ENCODE assay signal across 19 cellular contexts in the genomic region with DNA sequence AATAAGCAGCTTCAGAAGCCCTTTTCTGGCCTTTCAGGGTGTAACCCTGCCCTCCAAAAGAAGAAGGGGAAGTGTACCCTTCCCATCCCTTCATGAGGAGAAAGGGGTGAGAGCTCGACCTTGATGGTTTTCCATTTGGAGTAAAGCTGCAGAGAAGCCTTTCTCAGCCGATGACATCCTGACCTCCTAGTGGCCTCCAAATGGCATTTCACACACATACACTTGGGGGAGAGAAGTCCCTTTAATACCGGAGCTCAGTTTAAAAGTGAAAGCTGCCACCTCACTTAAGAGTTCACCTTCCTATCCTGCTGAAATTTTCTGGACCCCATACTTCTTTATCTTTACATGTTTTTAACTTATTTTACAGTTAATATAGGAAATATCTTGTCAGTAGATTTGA.
A peak's percentile ranks its signal among the peaks of the same experiment; 100 is the strongest.
DNase-seq lines count a peak whose midpoint lies in the region; ATAC-seq, FAIRE-seq and TF ChIP-seq lines count a peak whose summit lies in the region.
"Had no signal": no experiment of that assay in that cellular context is flagged by ENCODE, and none has a peak within 500 bp of the region (broad histone marks: within the 10 kb centered on the region; RNA-seq: fewer than 3 reads in every experiment).

No MANE protein-coding gene starts in this region.

- TF ChIP-seq CTCF in GM12878 (IDR thresholded peaks at IDR 0.05 in 2 of 3, conservative IDR thresholded peaks at IDR 0.05 in 1 of 3; ENCODE audit: control insufficient read depth in 2 of 3, extremely low read depth in 1 of 3, insufficient read depth in 1 of 3, low read depth in 3 of 3, low read length in 3 of 3): no peak

- H3K27me3 Mint-ChIP-seq in activated CD8-positive, alpha-beta memory T cell treated with anti-CD3 and anti-CD28 coated beads, Interleukin-2, amount 10 ng/mL, durations not matched to agents 7 days and 5 days: no peaks in the 10 kb centered on the region

- no peaks in the 10 kb centered on the region for H3K9me3 ChIP-seq in GM12878 (replicated peaks; ENCODE audit: control insufficient read depth, insufficient read depth, low read length)
- peaks cover 17% of the 10 kb centered on the region for H3K9me3 ChIP-seq in mesenchymal stem cell (ENCODE audit: control insufficient read depth, low read length)
- H3K9me3 ChIP-seq: BLaER1, SJCRH30 had no signal

- H3K36me3 ChIP-seq in GM12878 (ENCODE audit: control insufficient read depth in 2 of 2, insufficient read depth in 2 of 2, low read length in 1 of 2) (no peaks in the 10 kb centered on the region), mesendoderm (ENCODE audit: control insufficient read depth, insufficient read depth, low read length) (no peaks in the 10 kb centered on the region), mesenchymal stem cell (ENCODE audit: control insufficient read depth in 1 of 2, insufficient read depth in 2 of 2, low read depth in 1 of 2, low read length in 2 of 2) (no peaks in the 10 kb centered on the region)
- H3K36me3 ChIP-seq: BLaER1, SJCRH30 had no signal

- H3K4me1 ChIP-seq in GM12878 (ENCODE audit: control insufficient read depth, insufficient read depth, low read length) (no peaks in the 10 kb centered on the region), mesendoderm (ENCODE audit: control insufficient read depth, low read depth, low read length) (no peaks in the 10 kb centered on the region), mesenchymal stem cell (ENCODE audit: control insufficient read depth, insufficient read depth, low read depth, low read length) (no peaks in the 10 kb centered on the region)
- H3K4me1 ChIP-seq: SJCRH30 had no signal

- in situ Hi-C loops in GM12878 (cut with MboI): no loop called here

- BruUV-seq in GM12878 (replicated peaks; lab: Mats Ljungman, UMichigan): no TSS peak

- no peaks in the 10 kb centered on the region for H4K20me1 ChIP-seq in GM12878 (ENCODE audit: control insufficient read depth, insufficient read depth)
- H4K20me1 ChIP-seq: BLaER1 had no signal

- H2AK5ac ChIP-seq in mesendoderm (ENCODE audit: low read length) (no peak overlapping the region), mesenchymal stem cell (ENCODE audit: low read length, severe bottlenecking) (no peak overlapping the region)

- H3K79me1 ChIP-seq in mesendoderm (ENCODE audit: low read length) (no peaks in the 10 kb centered on the region), mesenchymal stem cell (replicated peaks; ENCODE audit: low read length, poor library complexity, severe bottlenecking) (no peaks in the 10 kb centered on the region)

- H3K14ac ChIP-seq in mesenchymal stem cell (ENCODE audit: low read length in 2 of 2): no peak overlapping the region

- CTCF ChIA-PET in GM12878 (lab: Yijun Ruan, JAX): no interaction called here
- CTCF ChIA-PET in activated CD8-positive, alpha-beta memory T cell treated with anti-CD3 and anti-CD28 coated beads, Interleukin-2, amount 10 ng/mL, durations not matched to agents 7 days and 5 days (lab: Charles Lee): no interaction called here

- H3K23ac ChIP-seq in mesendoderm (ENCODE audit: low read length) (no peak overlapping the region), mesenchymal stem cell (ENCODE audit: low read length in 2 of 2) (no peak overlapping the region)

- TF ChIP-seq RAD21 in GM12878 (IDR thresholded peaks at IDR 0.05; ENCODE audit: insufficient read depth, low read depth, low read length): no peak

- no peak overlapping the region for H3K9ac ChIP-seq in GM12878 (ENCODE audit: control insufficient read depth, insufficient read depth, low read length)
- H3K9ac ChIP-seq in mesendoderm (ENCODE audit: low read length): no peak overlapping the region
- H3K9ac ChIP-seq in mesenchymal stem cell (ENCODE audit: low read length): no peak overlapping the region
- H3K9ac ChIP-seq: BLaER1 had no signal

- H3K4me1 Mint-ChIP-seq in activated CD8-positive, alpha-beta memory T cell treated with anti-CD3 and anti-CD28 coated beads, Interleukin-2, amount 10 ng/mL, durations not matched to agents 7 days and 5 days: no peaks in the 10 kb centered on the region

- H2BK15ac ChIP-seq in mesendoderm (replicated peaks; ENCODE audit: low read depth) (no peak overlapping the region), mesenchymal stem cell (ENCODE audit: low read depth, poor library complexity, severe bottlenecking) (no peak overlapping the region)

- no peak overlapping the region for H3K18ac ChIP-seq in mesendoderm (ENCODE audit: low read length)
- H3K18ac ChIP-seq in mesenchymal stem cell (ENCODE audit: low read depth in 1 of 2, low read length in 2 of 2): no peak overlapping the region

- no peak overlapping the region for H2BK120ac ChIP-seq in mesendoderm (ENCODE audit: low read depth, low read length)
- no peak overlapping the region for H2BK120ac ChIP-seq in mesenchymal stem cell (ENCODE audit: low read depth, low read length)

- RAD21 ChIA-PET in GM12878 (lab: Charles Lee; ENCODE audit: unreplicated experiment): no interaction called here

- TF ChIP-seq EP300 in GM12878 (IDR thresholded peaks at IDR 0.05; ENCODE audit: borderline replicate concordance in 1 of 2, control insufficient read depth in 1 of 2, low read depth in 2 of 2, low read length in 2 of 2): no peak

- H3K56ac ChIP-seq in mesendoderm (ENCODE audit: low read length): no peak overlapping the region

- H3K4me3 ChIP-seq in GM12878 (no peak overlapping the region), mesendoderm (ENCODE audit: low read length) (no peak overlapping the region), mesenchymal stem cell (ENCODE audit: insufficient read depth in 1 of 2, low read depth in 1 of 2, low read length in 2 of 2) (no peak overlapping the region)
- H3K4me3 ChIP-seq: BLaER1, SJCRH30 had no signal

- H3K36me3 Mint-ChIP-seq in activated CD8-positive, alpha-beta memory T cell treated with anti-CD3 and anti-CD28 coated beads, Interleukin-2, amount 10 ng/mL, durations not matched to agents 7 days and 5 days: no peaks in the 10 kb centered on the region

- FAIRE-seq in GM12878 (lab: Jason Lieb, UNC): no peak
- no peak for FAIRE-seq in H54 (lab: Jason Lieb, UNC)
- FAIRE-seq: GM12891, GM19239 had no signal

- peak; percentile 54 for ATAC-seq in GM12878
- ATAC-seq in activated CD8-positive, alpha-beta memory T cell treated with anti-CD3 and anti-CD28 coated beads, Interleukin-2, amount 10 ng/mL, durations not matched to agents 7 days and 5 days: no peak

- H3K79me2 ChIP-seq in GM12878 (ENCODE audit: control insufficient read depth, insufficient read depth, low read length): no peaks in the 10 kb centered on the region
- H3K79me2 ChIP-seq in mesendoderm (ENCODE audit: control insufficient read depth, insufficient read depth, low read length): no peaks in the 10 kb centered on the region

- H3K27ac ChIP-seq in GM12878 (ENCODE audit: control insufficient read depth, insufficient read depth) (no peak overlapping the region), mesendoderm (ENCODE audit: low read depth, low read length) (no peak overlapping the region), mesenchymal stem cell (ENCODE audit: low read length, poor library complexity, severe bottlenecking) (no peak overlapping the region)
- H3K27ac ChIP-seq: 22Rv1, BLaER1, RWPE1, SJCRH30 had no signal

- SMC1A ChIA-PET in GM12878 (lab: Charles Lee; ENCODE audit: uncharacterized antibody, unreplicated experiment): interaction anchor here (1.2 kb wide), 1 partner anchor 128 kb away, joined by 3 read pairs; no protein-coding TSS in a partner anchor

- no peak overlapping the region for H4K5ac ChIP-seq in mesendoderm (ENCODE audit: low read length)

- H3K4me2 ChIP-seq in GM12878 (ENCODE audit: control insufficient read depth, insufficient read depth) (no peak overlapping the region), mesendoderm (ENCODE audit: low read length) (no peak overlapping the region), mesenchymal stem cell (ENCODE audit: low read length, poor library complexity, severe bottlenecking) (no peak overlapping the region)
- H3K4me2 ChIP-seq: BLaER1 had no signal

- POLR2A ChIA-PET in GM12878 (lab: Charles Lee): no interaction called here

- H2BK12ac ChIP-seq in mesenchymal stem cell (ENCODE audit: low read length in 2 of 2): no peak overlapping the region

- H4K8ac ChIP-seq in mesendoderm (ENCODE audit: low read depth, low read length): no peak overlapping the region
- no peak overlapping the region for H4K8ac ChIP-seq in mesenchymal stem cell (ENCODE audit: low read length)

- H2AFZ ChIP-seq in GM12878 (ENCODE audit: control insufficient read depth, low read depth, low read length) (no peak overlapping the region), mesenchymal stem cell (ENCODE audit: low read depth, low read length) (no peak overlapping the region)

- no peak overlapping the region for H3K4ac ChIP-seq in mesendoderm (ENCODE audit: low read depth, low read length)
- no peak overlapping the region for H3K4ac ChIP-seq in mesenchymal stem cell (ENCODE audit: low read depth in 1 of 2, low read length in 2 of 2)

- H3K4me3 Mint-ChIP-seq in activated CD8-positive, alpha-beta memory T cell treated with anti-CD3 and anti-CD28 coated beads, Interleukin-2, amount 10 ng/mL, durations not matched to agents 7 days and 5 days: no peak overlapping the region
- H3K4me3 Mint-ChIP-seq: HFFc6 had no signal

- H3K27ac Mint-ChIP-seq in activated CD8-positive, alpha-beta memory T cell treated with anti-CD3 and anti-CD28 coated beads, Interleukin-2, amount 10 ng/mL, durations not matched to agents 7 days and 5 days: no peak overlapping the region
- H3K27ac Mint-ChIP-seq: HFFc6 had no signal

- no peak overlapping the region for H4K91ac ChIP-seq in mesenchymal stem cell (ENCODE audit: low read length)

- TF ChIP-seq POLR2A in GM12878 (IDR thresholded peaks at IDR 0.05; ENCODE audit: low read depth, low read length): no peak
- TF ChIP-seq POLR2A in H54 (IDR thresholded peaks at IDR 0.05; ENCODE audit: low read depth, low read length): no peak

- H3K27me3 ChIP-seq in GM12878 (replicated peaks in 1 of 2; ENCODE audit: control insufficient read depth in 2 of 2, insufficient read depth in 2 of 2, low read length in 1 of 2): no peaks in the 10 kb centered on the region
- no peaks in the 10 kb centered on the region for H3K27me3 ChIP-seq in mesendoderm (ENCODE audit: insufficient read depth, low read length, poor library complexity)
- no peaks in the 10 kb centered on the region for H3K27me3 ChIP-seq in mesenchymal stem cell (ENCODE audit: control insufficient read depth in 1 of 2, insufficient read depth in 1 of 2, low read length in 2 of 2)
- H3K27me3 ChIP-seq: BLaER1, SJCRH30 had no signal

- no peak overlapping the region for H2BK5ac ChIP-seq in mesendoderm (ENCODE audit: low read length)
- H2BK5ac ChIP-seq in mesenchymal stem cell (ENCODE audit: low read depth, low read length, poor library complexity, severe bottlenecking): no peak overlapping the region

- 29% methylated on average over 3 of the region's 3 CpGs for WGBS in GM12878 (ENCODE audit: insufficient coverage, insufficient replicate concordance, low lambda C conversion rate, missing lambda C conversion rate)
- no CpG with 5 or more reads among the region's 3 CpGs for WGBS in mesendoderm (ENCODE audit: extremely low coverage, insufficient coverage, low lambda C conversion rate)
- 50% methylated on average over 3 of the region's 3 CpGs for WGBS in mesenchymal stem cell

- peaks cover 18% of the 10 kb centered on the region for H3K9me3 Mint-ChIP-seq in activated CD8-positive, alpha-beta memory T cell treated with anti-CD3 and anti-CD28 coated beads, Interleukin-2, amount 10 ng/mL, durations not matched to agents 7 days and 5 days (ENCODE audit: low read depth)

- DNase-seq in DMS53 (lab: John Stamatoyannopoulos, UW) (peak; percentile 20), DMS53 treated with DMSO at 0.1 percent for 48 hours (lab: John Stamatoyannopoulos, UW; ENCODE audit: unreplicated experiment) (no peak), NAMALWA (ENCODE audit: low spot score) (peak; percentile 35), GM12878 (ENCODE audit: low read depth, low spot score) (no peak), mesendoderm (peak; percentile 68), H54 (ENCODE audit: insufficient read length, low spot score) (no peak), mesenchymal stem cell (no peak)
- DNase-seq in activated CD8-positive, alpha-beta memory T cell treated with anti-CD3 and anti-CD28 coated beads, Interleukin-2, amount 10 ng/mL, durations not matched to agents 7 days and 5 days: no peak
- DNase-seq: HFFc6, NCI-H1436 treated with DMSO at 0.1 percent for 48 hours, NCI-H345, NCI-H774, SJCRH30, SW 1271 had no signal

- intact Hi-C loops in GM12878 (cut with micrococcal nuclease; ENCODE audit: unreplicated experiment): no loop called here

Comparison
In these comparisons a context has a peak if more than half of its experiments do, and no peak if none do; other contexts are left out.
1. DNase-seq: peak in DMS53 (single experiment), NAMALWA (single experiment) and mesendoderm (single experiment); none in DMS53 treated with DMSO at 0.1 percent for 48 hours (single experiment), GM12878 (single experiment), activated CD8-positive, alpha-beta memory T cell treated with anti-CD3 and anti-CD28 coated beads, Interleukin-2, amount 10 ng/mL, durations not matched to agents 7 days and 5 days (single experiment), H54 (single experiment) and mesenchymal stem cell (single experiment).